9 cellular contexts compared by ENCODE assay signal in genomic region chr1:78005347-78005722, GRCh38. TPM values are rescaled to one million over a fixed set of nuclear protein-coding genes. Genes with fewer than 3 reads are reported as not detected.
A peak's percentile ranks its signal among the peaks of the same experiment; 100 is the strongest.
DNase-seq lines count a peak whose midpoint lies in the region; ATAC-seq and TF ChIP-seq lines count a peak whose summit lies in the region.
"Had no signal": no experiment of that assay in that cellular context is flagged by ENCODE, and none has a peak within 500 bp of the region (broad histone marks: within the 10 kb centered on the region; RNA-seq: fewer than 3 reads in every experiment).

No MANE protein-coding gene starts in this region.

- H3K9me3 Mint-ChIP-seq in natural killer cell = no peaks in the 10 kb centered on the region

- no peaks in the 10 kb centered on the region for H3K27me3 Mint-ChIP-seq in natural killer cell (ENCODE audit: low read depth in 2 of 2)

- H3K36me3 Mint-ChIP-seq in natural killer cell = no peaks in the 10 kb centered on the region

- intact Hi-C loops in natural killer cell (cut with micrococcal nuclease) (no loop called here), posterior vena cava (cut with DNase I) (no loop called here)

- H3K27ac ChIP-seq in KOPT-K1 (ENCODE audit: low read depth, low read length, poor library complexity, severe bottlenecking) (peak overlapping the region; percentile 85), coronary artery (peak overlapping the region; percentile 88 to 89)

- no peak for ATAC-seq in natural killer cell

- no peak for TF ChIP-seq CTCF in AG10803 (conservative IDR thresholded peaks at IDR 0.05; ENCODE audit: low read length)
- no peak for TF ChIP-seq CTCF in coronary artery (IDR thresholded peaks at IDR 0.05)
- TF ChIP-seq CTCF in natural killer cell (IDR thresholded peaks at IDR 0.05) = no peak

- H3K4me3 ChIP-seq in AG10803 (ENCODE audit: low read length) (peak overlapping the region; percentile 68), coronary artery (peak overlapping the region; percentile 74)
- H3K4me3 ChIP-seq: lung had no signal

- H3K36me3 ChIP-seq in KOPT-K1 (ENCODE audit: insufficient read depth, low read length) = no peaks in the 10 kb centered on the region

- DNase-seq in AG10803 (ENCODE audit: low read depth) (no peak), coronary artery (ENCODE audit: low spot score) (no peak), natural killer cell (no peak), T1000 (lab: John Stamatoyannopoulos, UW) (no peak), EL (no peak), posterior vena cava (ENCODE audit: low spot score) (no peak)
- no peak for DNase-seq in stimulated activated naive CD4-positive, alpha-beta T cell treated with Interleukin-2 at 50 U/mL for 16 hours (lab: John Stamatoyannopoulos, UW)

- H3K27ac Mint-ChIP-seq in natural killer cell = peak overlapping the region; percentile 92 to 100

- H3K4me1 Mint-ChIP-seq in natural killer cell = peaks cover 23 to 33% of the 10 kb centered on the region in 2 donors

- no peaks in the 10 kb centered on the region for H3K9me3 ChIP-seq in KOPT-K1 (ENCODE audit: insufficient read depth, low read length, poor library complexity, severe bottlenecking)

- H3K4me3 Mint-ChIP-seq in natural killer cell = peak overlapping the region; percentile 97

RNA-seq across cellular contexts. Expression of gene DNAJB4, which starts 0.6 kb away (rescaled TPM):
- 10 to 100 TPM; 26.8 to 30.7 (median 28.2) TPM for total RNA-seq in natural killer cell
- 100 to 1,000 TPM in 1 of 2 donors, 10 to 100 TPM in 1; 77.3 to 229 TPM for total RNA-seq in posterior vena cava

RNA-seq across cellular contexts. Expression of gene FUBP1, which starts 26.5 kb away (rescaled TPM):
- total RNA-seq in natural killer cell = 100 to 1,000 TPM; 247 to 285 (median 249) TPM
- 10 to 100 TPM; 90.7 to 99.3 TPM for total RNA-seq in posterior vena cava

RNA-seq across cellular contexts. Expression of gene GIPC2, which starts 40.4 kb away (rescaled TPM):
- total RNA-seq in natural killer cell (not detected), posterior vena cava (1 to 10 TPM; 3.0 to 8.4 TPM)
